ENCODE assay signal across 1 cellular context in genomic region chr2:10302479-10303173, GRCh38.
A peak's percentile ranks its signal among the peaks of the same experiment; 100 is the strongest.
TF ChIP-seq lines count a peak whose summit lies in the region.

HPCAL1 (plus strand) TSS chr2:10302904; CDS start chr2:10419758, 116,854 bp downstream.

TF ChIP-seq in H1, 55 proteins besides CTCF, POLR2A, EP300 and RAD21 (continued from another document):
- TF ChIP-seq CREB1 (IDR thresholded peaks at IDR 0.05) (0 out of 2 replicates have a peak, but pooled peaks have one; percentile 10), SP1 (IDR thresholded peaks at IDR 0.05; ENCODE audit: low read depth, low read length) (peak; percentile 27; the same call in 1 of the 2 replicates), EGR1 (IDR thresholded peaks at IDR 0.05; ENCODE audit: borderline replicate concordance, low read depth, low read length) (0 out of 2 replicates have a peak, but pooled peaks have one; percentile 14), SRF (IDR thresholded peaks at IDR 0.05; ENCODE audit: low read depth, low read length) (no peak), PHF8 (conservative IDR thresholded peaks at IDR 0.05; ENCODE audit: low read depth, low read length) (peak; percentile 53; the same call in 1 of the 2 replicates), TAF1 (IDR thresholded peaks at IDR 0.05; ENCODE audit: low read depth, low read length) (0 out of 2 replicates have a peak, but pooled peaks have one; percentile 43), SP4 (IDR thresholded peaks at IDR 0.05; ENCODE audit: low read length) (peak; percentile 64; the same call in 1 of the 2 replicates), CHD1 (IDR thresholded peaks at IDR 0.05; ENCODE audit: low read depth, low read length) (no peak), BRCA1 (IDR thresholded peaks at IDR 0.05; ENCODE audit: low read depth, low read length) (no peak), CEBPB (IDR thresholded peaks at IDR 0.05; ENCODE audit: low read depth, low read length) (no peak)
